ENCODE assay signal across 1 cellular context in the genomic region with DNA sequence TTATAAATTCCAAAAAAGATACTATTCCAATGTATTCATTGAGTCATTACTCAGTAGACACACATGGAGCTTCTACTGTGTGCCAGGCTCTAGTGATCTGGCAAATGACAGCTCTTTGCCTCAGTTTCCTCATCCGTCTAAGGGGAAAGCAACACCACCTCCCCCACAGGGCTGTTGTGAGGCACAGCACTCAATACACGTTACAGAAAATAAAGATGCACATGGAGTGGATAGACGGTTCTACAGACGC.
TF ChIP-seq lines count a peak whose summit lies in the region.

No MANE protein-coding gene starts in this region.

TF ChIP-seq in H1, 55 proteins besides CTCF, POLR2A, EP300 and RAD21:
- TF ChIP-seq, protein P1, sequence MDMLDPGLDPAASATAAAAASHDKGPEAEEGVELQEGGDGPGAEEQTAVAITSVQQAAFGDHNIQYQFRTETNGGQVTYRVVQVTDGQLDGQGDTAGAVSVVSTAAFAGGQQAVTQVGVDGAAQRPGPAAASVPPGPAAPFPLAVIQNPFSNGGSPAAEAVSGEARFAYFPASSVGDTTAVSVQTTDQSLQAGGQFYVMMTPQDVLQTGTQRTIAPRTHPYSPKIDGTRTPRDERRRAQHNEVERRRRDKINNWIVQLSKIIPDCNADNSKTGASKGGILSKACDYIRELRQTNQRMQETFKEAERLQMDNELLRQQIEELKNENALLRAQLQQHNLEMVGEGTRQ (IDR thresholded peaks at IDR 0.05; ENCODE audit: low read length), result no peak
